In genomic region chr9:4982720-4983482, GRCh38 we compare ENCODE assay signal across 14 cellular contexts. TPM values are rescaled to one million over a fixed set of nuclear protein-coding genes. Genes with fewer than 3 reads are reported as not detected.
DNase-seq lines count a peak whose midpoint lies in the region; ATAC-seq, FAIRE-seq and TF ChIP-seq lines count a peak whose summit lies in the region.
"Had no signal": no experiment of that assay in that cellular context is flagged by ENCODE, and none has a peak within 500 bp of the region (broad histone marks: within the 10 kb centered on the region; RNA-seq: fewer than 3 reads in every experiment).

No MANE protein-coding gene starts in this region.

- TF ChIP-seq EP300 in K562 (IDR thresholded peaks at IDR 0.05; ENCODE audit: low read length), result no peak

- ATAC-seq in K562 (no peak), GM19035 (IDR thresholded peaks at IDR 0.05; ENCODE audit: unreplicated experiment) (no peak), HG03354 (IDR thresholded peaks at IDR 0.05; ENCODE audit: poor library complexity, severe bottlenecking, unreplicated experiment) (no peak)

- H4K20me1 ChIP-seq in K562 (replicated peaks; ENCODE audit: control insufficient read depth, insufficient read depth, low read length), result no peaks in the 10 kb centered on the region

- H3K36me3 ChIP-seq in K562 (ENCODE audit: control insufficient read depth, insufficient read depth, low read length) (peaks cover 7% of the 10 kb centered on the region; the same call in 2 of the 3 replicates), uterus (no peaks in the 10 kb centered on the region)
- H3K36me3 ChIP-seq: cardiac muscle cell had no signal

- H3K4me1 Mint-ChIP-seq in activated naive CD4-positive, alpha-beta T cell treated with anti-CD3 and anti-CD28 coated beads, Interleukin-2, amount 50 U/mL, for 24 hours, result peaks cover 65% of the 10 kb centered on the region

- H3K27ac Mint-ChIP-seq in activated naive CD4-positive, alpha-beta T cell treated with anti-CD3 and anti-CD28 coated beads, Interleukin-2, amount 50 U/mL, for 24 hours, result peak overlapping the region; percentile 98

- no peak overlapping the region; the same call in 1 of the 2 replicates for H3K4me2 ChIP-seq in K562 (ENCODE audit: insufficient read depth, low read length)

- no TSS peak for BruUV-seq in K562 (replicated peaks; lab: Mats Ljungman, UMichigan)

- POLR2A ChIA-PET in K562 (lab: Yijun Ruan, JAX), result interaction anchor here (1.3 kb wide), 1 partner anchor 145 kb away, joined by 3 read pairs; no protein-coding TSS in a partner anchor

- H3K4me3 ChIP-seq in NB4 (ENCODE audit: low read depth, low read length), result no peak overlapping the region
- no peak overlapping the region for H3K4me3 ChIP-seq in K562
- H3K4me3 ChIP-seq in uterus, result no peak overlapping the region
- H3K4me3 ChIP-seq: cardiac muscle cell had no signal

- H3K36me3 Mint-ChIP-seq in activated naive CD4-positive, alpha-beta T cell treated with anti-CD3 and anti-CD28 coated beads, Interleukin-2, amount 50 U/mL, for 24 hours, result peaks cover 9% of the 10 kb centered on the region
- H3K36me3 Mint-ChIP-seq: type B pancreatic cell had no signal

- H3K9me3 ChIP-seq in K562 (replicated peaks; ENCODE audit: control insufficient read depth, insufficient read depth, low read depth, low read length) (no peaks in the 10 kb centered on the region), uterus (no peaks in the 10 kb centered on the region)

- TF ChIP-seq CTCF in NB4 (IDR thresholded peaks at IDR 0.05; ENCODE audit: low read depth, low read length), result no peak
- no peak for TF ChIP-seq CTCF in K562 (IDR thresholded peaks at IDR 0.05 in 2 of 3, conservative IDR thresholded peaks at IDR 0.05 in 1 of 3; ENCODE audit: insufficient read depth in 2 of 3, low read depth in 1 of 3, low read length in 3 of 3)
- TF ChIP-seq CTCF in uterus (IDR thresholded peaks at IDR 0.05), result no peak

- no peak overlapping the region for H3K4me3 Mint-ChIP-seq in activated naive CD4-positive, alpha-beta T cell treated with anti-CD3 and anti-CD28 coated beads, Interleukin-2, amount 50 U/mL, for 24 hours

- H2AFZ ChIP-seq in K562 (ENCODE audit: low read depth, low read length), result no peak overlapping the region

- TF ChIP-seq POLR2A in NB4 (IDR thresholded peaks at IDR 0.05; ENCODE audit: extremely low read depth, insufficient read length), result no peak
- TF ChIP-seq POLR2A in K562 (conservative IDR thresholded peaks at IDR 0.05), result no peak
- no peak for TF ChIP-seq POLR2A in uterus (IDR thresholded peaks at IDR 0.05)
- no peak for TF ChIP-seq POLR2A in H54 (IDR thresholded peaks at IDR 0.05; ENCODE audit: low read depth, low read length)

- no peak overlapping the region for H3K27ac ChIP-seq in K562 (ENCODE audit: extremely low read depth, low read depth, low read length)
- peak overlapping the region; percentile 52 to 99 for H3K27ac ChIP-seq in uterus

- WGBS in K562 (ENCODE audit: insufficient coverage, low coverage, missing lambda C conversion rate), result 54% methylated on average over 2 of the region's 2 CpGs

- in situ Hi-C loops in K562 (cut with MboI), result loop anchor here (5.0 to 10.0 kb wide), 2 partner anchors 121 to 228 kb away; no protein-coding TSS in a partner anchor

- CTCF ChIA-PET in K562 (lab: Yijun Ruan, JAX; ENCODE audit: low intra/inter-chr PET ratio), result no interaction called here

- intact Hi-C loops in K562 (cut with micrococcal nuclease) (no loop called here), uterus (cut with DNase I; ENCODE audit: low total_unique reads) (no loop called here)

- H3K27me3 ChIP-seq in K562 (ENCODE audit: control insufficient read depth in 2 of 2, insufficient read depth in 2 of 2, low read length in 2 of 2) (no peaks in the 10 kb centered on the region), uterus (no peaks in the 10 kb centered on the region)
- H3K27me3 ChIP-seq: cardiac muscle cell had no signal

- H3K9ac ChIP-seq in K562 (ENCODE audit: insufficient read depth in 1 of 2, low read depth in 2 of 2, low read length in 2 of 2), result no peak overlapping the region

- FAIRE-seq in K562 (lab: Jason Lieb, UNC), result peak; percentile 35
- no peak for FAIRE-seq in H54 (lab: Jason Lieb, UNC)
- FAIRE-seq: endometrium, frontal cortex, H1 had no signal

- H3K4me1 ChIP-seq in K562 (replicated peaks in 1 of 2; ENCODE audit: control insufficient read depth in 2 of 2, insufficient read depth in 2 of 2, low read length in 2 of 2) (peaks cover 14 to 25% of the 10 kb centered on the region in 2 experiments; a peak in 4 of 5 replicates), uterus (peaks cover 0 to 8% of the 10 kb centered on the region in 2 donors)

- no peaks in the 10 kb centered on the region for H3K9me3 Mint-ChIP-seq in activated naive CD4-positive, alpha-beta T cell treated with anti-CD3 and anti-CD28 coated beads, Interleukin-2, amount 50 U/mL, for 24 hours
- H3K9me3 Mint-ChIP-seq: type B pancreatic cell had no signal

- no peaks in the 10 kb centered on the region for H3K27me3 Mint-ChIP-seq in activated naive CD4-positive, alpha-beta T cell treated with anti-CD3 and anti-CD28 coated beads, Interleukin-2, amount 50 U/mL, for 24 hours
- H3K27me3 Mint-ChIP-seq: type B pancreatic cell had no signal

- DNase-seq in activated naive CD4-positive, alpha-beta T cell (lab: John Stamatoyannopoulos, UW), result no peak
- DNase-seq in NB4 (ENCODE audit: low read depth) (peak; percentile 59), K562 (ENCODE audit: extremely low read depth in 1 of 4, low spot score in 3 of 4) (no peak), uterus (no peak), H54 (ENCODE audit: insufficient read length, low spot score) (no peak)
- DNase-seq: activated effector memory CD4-positive, alpha-beta T cell treated with anti-CD3 and anti-CD28 coated beads, Interleukin-2, amount 50 U/mL, for 16 hours had no signal

- H3K9me1 ChIP-seq in K562 (ENCODE audit: control insufficient read depth, insufficient read depth, low read length), result no peaks in the 10 kb centered on the region

- H3K79me2 ChIP-seq in K562 (ENCODE audit: control insufficient read depth, insufficient read depth, low read length), result peaks cover 40% of the 10 kb centered on the region

- no peak for TF ChIP-seq RAD21 in K562 (CRISPR knock-in tag; conservative IDR thresholded peaks at IDR 0.05 in 1 of 2, IDR thresholded peaks at IDR 0.05 in 1 of 2)

TF ChIP-seq in K562, 482 proteins besides CTCF, POLR2A, EP300 and RAD21 (continues in another document):
- TF ChIP-seq, protein P1, sequence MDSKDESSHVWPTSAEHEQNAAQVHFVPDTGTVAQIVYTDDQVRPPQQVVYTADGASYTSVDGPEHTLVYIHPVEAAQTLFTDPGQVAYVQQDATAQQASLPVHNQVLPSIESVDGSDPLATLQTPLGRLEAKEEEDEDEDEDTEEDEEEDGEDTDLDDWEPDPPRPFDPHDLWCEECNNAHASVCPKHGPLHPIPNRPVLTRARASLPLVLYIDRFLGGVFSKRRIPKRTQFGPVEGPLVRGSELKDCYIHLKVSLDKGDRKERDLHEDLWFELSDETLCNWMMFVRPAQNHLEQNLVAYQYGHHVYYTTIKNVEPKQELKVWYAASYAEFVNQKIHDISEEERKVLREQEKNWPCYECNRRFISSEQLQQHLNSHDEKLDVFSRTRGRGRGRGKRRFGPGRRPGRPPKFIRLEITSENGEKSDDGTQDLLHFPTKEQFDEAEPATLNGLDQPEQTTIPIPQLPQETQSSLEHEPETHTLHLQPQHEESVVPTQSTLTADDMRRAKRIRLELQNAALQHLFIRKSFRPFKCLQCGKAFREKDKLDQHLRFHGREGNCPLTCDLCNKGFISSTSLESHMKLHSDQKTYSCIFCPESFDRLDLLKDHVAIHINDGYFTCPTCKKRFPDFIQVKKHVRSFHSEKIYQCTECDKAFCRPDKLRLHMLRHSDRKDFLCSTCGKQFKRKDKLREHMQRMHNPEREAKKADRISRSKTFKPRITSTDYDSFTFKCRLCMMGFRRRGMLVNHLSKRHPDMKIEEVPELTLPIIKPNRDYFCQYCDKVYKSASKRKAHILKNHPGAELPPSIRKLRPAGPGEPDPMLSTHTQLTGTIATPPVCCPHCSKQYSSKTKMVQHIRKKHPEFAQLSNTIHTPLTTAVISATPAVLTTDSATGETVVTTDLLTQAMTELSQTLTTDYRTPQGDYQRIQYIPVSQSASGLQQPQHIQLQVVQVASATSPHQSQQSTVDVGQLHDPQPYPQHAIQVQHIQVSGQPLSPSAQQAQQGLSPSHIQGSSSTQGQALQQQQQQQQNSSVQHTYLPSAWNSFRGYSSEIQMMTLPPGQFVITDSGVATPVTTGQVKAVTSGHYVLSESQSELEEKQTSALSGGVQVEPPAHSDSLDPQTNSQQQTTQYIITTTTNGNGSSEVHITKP (IDR thresholded peaks at IDR 0.05; ENCODE audit: partially characterized antibody), result peak; percentile 42
- TF ChIP-seq CEBPG (CRISPR knock-in tag; IDR thresholded peaks at IDR 0.05), result no peak
- peak; percentile 21 to 26; a peak in 1 of 4 replicates for TF ChIP-seq CEBPG (tag; conservative IDR thresholded peaks at IDR 0.05 in 1 of 2, IDR thresholded peaks at IDR 0.05 in 1 of 2)

RNA-seq across cellular contexts. Expression of gene JAK2, which starts 2.2 kb away (rescaled TPM):
- 47.2 and 144 TPM in 2 replicates for total RNA-seq in K562 (2011; cell fraction: chromatin; rRNA removed; ENCODE audit: low replicate concordance)
- total RNA-seq in K562 (2011; cell fraction: nucleolus; rRNA removed), result 15.7 and 20.1 TPM in 2 replicates
- total RNA-seq in K562 (2011; cell fraction: nucleoplasm; rRNA removed), result 35.0 and 35.2 TPM in 2 replicates
- 10.1 and 10.6 TPM in 2 replicates for total RNA-seq in K562 (2014; rRNA removed)
- total RNA-seq in K562 (2014; rRNA removed; fragmentation: Illumina TruSeq; extraction: Trizol), result 21.4 and 23.8 TPM in 2 replicates
- total RNA-seq in K562 (2015; rRNA removed; fragmentation: Illumina TruSeq; extraction: Trizol), result 20.7 and 21.5 TPM in 2 replicates
- 16.5 and 18.5 TPM in 2 replicates for total RNA-seq in K562 (2021)
- 21.4 and 23.4 TPM in 2 replicates for polyA plus RNA-seq in K562 (2011; rRNA removed)
- polyA plus RNA-seq in K562 (2011; cell fraction: cytosol; rRNA removed), result 3.8 and 11.2 TPM in 2 replicates
- polyA plus RNA-seq in K562 (2011; cell fraction: nucleus; rRNA removed), result 16.9 and 26.8 TPM in 2 replicates
- polyA plus RNA-seq in K562 (2012), result 10.4 and 11.5 TPM in 2 replicates
- polyA plus RNA-seq in K562 (2014; fragmentation: Illumina TruSeq; extraction: Trizol), result 12.7 and 15.3 TPM in 2 replicates
- 1 to 10 TPM; 4.7 to 5.1 TPM for polyA plus RNA-seq in K562 (2014; fragmentation: Nextera tagmentation; extraction: Ambion mirVana)
- 9.8 and 13.4 TPM in 2 replicates for polyA plus RNA-seq in K562 (2014; rRNA removed)
- 70.6 and 91.4 TPM in 2 replicates for polyA minus RNA-seq in K562 (2011; rRNA and poly(A)+ RNA removed)
- 13.9 and 19.0 TPM in 2 replicates for polyA minus RNA-seq in K562 (2011; cell fraction: cytosol; rRNA and poly(A)+ RNA removed)
- polyA minus RNA-seq in K562 (2011; cell fraction: nucleus; rRNA and poly(A)+ RNA removed), result 34.7 and 74.5 TPM in 2 replicates
- total RNA-seq in uterus, result 10 to 100 TPM; 12.8 to 47.1 (median 26.5) TPM
